8 cellular contexts compared by ENCODE assay signal in genomic region chr19:17719730-17720486, GRCh38. TPM values are rescaled to one million over a fixed set of nuclear protein-coding genes. Genes with fewer than 3 reads are reported as not detected.
DNase-seq lines count a peak whose midpoint lies in the region; ATAC-seq, FAIRE-seq and TF ChIP-seq lines count a peak whose summit lies in the region.

No MANE protein-coding gene starts in this region.

- no peak for TF ChIP-seq EP300 in GM12878 (IDR thresholded peaks at IDR 0.05; ENCODE audit: borderline replicate concordance in 1 of 2, control insufficient read depth in 1 of 2, low read depth in 2 of 2, low read length in 2 of 2)

- H3K4me3 ChIP-seq in CD8-positive, alpha-beta memory T cell (ENCODE audit: low read length), result peak overlapping the region; percentile 83
- H3K4me3 ChIP-seq in HAP-1 (peak overlapping the region; percentile 79), GM12878 (peak overlapping the region; percentile 99), right lobe of liver (peak overlapping the region; percentile 78 to 89 (median 86))

- H3K36me3 Mint-ChIP-seq in CD8-positive, alpha-beta memory T cell, result peaks cover 0 to 37% (median 5%) of the 10 kb centered on the region in 3 donors
- peaks cover 26% of the 10 kb centered on the region for H3K36me3 Mint-ChIP-seq in stimulated activated memory B cell treated with anti-CD40 and anti-IgM and Interleukin-4, amounts not matched to agents 10 μg/mL and 1 μg/mL and 100 μg/mL, for 72 hours

- H2AFZ ChIP-seq in GM12878 (ENCODE audit: control insufficient read depth, low read depth, low read length), result no peak overlapping the region

- H3K4me1 Mint-ChIP-seq in CD8-positive, alpha-beta memory T cell, result peaks cover 30 to 49% (median 31%) of the 10 kb centered on the region in 3 donors
- peaks cover 47% of the 10 kb centered on the region for H3K4me1 Mint-ChIP-seq in stimulated activated memory B cell treated with anti-CD40 and anti-IgM and Interleukin-4, amounts not matched to agents 10 μg/mL and 1 μg/mL and 100 μg/mL, for 72 hours

- H3K27me3 ChIP-seq in CD8-positive, alpha-beta memory T cell (ENCODE audit: insufficient read depth, low read length, poor library complexity, severe bottlenecking), result no peaks in the 10 kb centered on the region
- peaks cover 2% of the 10 kb centered on the region; the same call in 1 of the 2 replicates for H3K27me3 ChIP-seq in HAP-1 (ENCODE audit: low read depth)
- H3K27me3 ChIP-seq in GM12878 (replicated peaks in 1 of 2; ENCODE audit: control insufficient read depth in 2 of 2, insufficient read depth in 2 of 2, low read length in 1 of 2), result no peaks in the 10 kb centered on the region
- no peaks in the 10 kb centered on the region for H3K27me3 ChIP-seq in right lobe of liver

- H3K9me3 Mint-ChIP-seq in CD8-positive, alpha-beta memory T cell, result no peaks in the 10 kb centered on the region
- no peaks in the 10 kb centered on the region for H3K9me3 Mint-ChIP-seq in stimulated activated memory B cell treated with anti-CD40 and anti-IgM and Interleukin-4, amounts not matched to agents 10 μg/mL and 1 μg/mL and 100 μg/mL, for 72 hours

- H3K9me3 ChIP-seq in CD8-positive, alpha-beta memory T cell (ENCODE audit: low read length), result no peaks in the 10 kb centered on the region
- 0 out of 2 replicates have a peak, but pooled peaks cover 2% of the 10 kb centered on the region for H3K9me3 ChIP-seq in HAP-1
- no peaks in the 10 kb centered on the region for H3K9me3 ChIP-seq in GM12878 (replicated peaks; ENCODE audit: control insufficient read depth, insufficient read depth, low read length)
- no peaks in the 10 kb centered on the region for H3K9me3 ChIP-seq in right lobe of liver

- peaks cover 0 to 2% of the 10 kb centered on the region in 2 donors for H3K27me3 Mint-ChIP-seq in CD8-positive, alpha-beta memory T cell
- H3K27me3 Mint-ChIP-seq in stimulated activated memory B cell treated with anti-CD40 and anti-IgM and Interleukin-4, amounts not matched to agents 10 μg/mL and 1 μg/mL and 100 μg/mL, for 72 hours, result no peaks in the 10 kb centered on the region

- H3K4me2 ChIP-seq in GM12878 (ENCODE audit: control insufficient read depth, insufficient read depth), result peak overlapping the region; percentile 87

- peak in 4 of 5 donors; percentile 4 to 57 (median 12) for DNase-seq in CD8-positive, alpha-beta memory T cell
- DNase-seq in HAP-1 (ENCODE audit: low spot score in 2 of 2), result no peak
- DNase-seq in RKO (ENCODE audit: low spot score), result peak; percentile 14
- no peak for DNase-seq in GM12878 (ENCODE audit: low read depth, low spot score)
- peak in 1 of 3 donors; percentile 33 for DNase-seq in right lobe of liver

- in situ Hi-C loops in HAP-1 (cut with MboI; ENCODE audit: low sequenced_read_pairs) (no loop called here), GM12878 (cut with MboI) (no loop called here)

- RAD21 ChIA-PET in GM12878 (lab: Charles Lee; ENCODE audit: unreplicated experiment), result interaction anchor here (0.7 to 2.3 kb wide), 11 partner anchors 19 to 213 kb away, joined by 3 to 21 read pairs (median 4); partner anchors contain the start of genes CCDC124 and FCHO1

- H4K20me1 ChIP-seq in GM12878 (ENCODE audit: control insufficient read depth, insufficient read depth), result no peaks in the 10 kb centered on the region

- H3K79me2 ChIP-seq in GM12878 (ENCODE audit: control insufficient read depth, insufficient read depth, low read length), result peaks cover 23% of the 10 kb centered on the region

- peaks cover 3% of the 10 kb centered on the region for H3K36me3 ChIP-seq in CD8-positive, alpha-beta memory T cell (ENCODE audit: insufficient read depth, low read length)
- H3K36me3 ChIP-seq in HAP-1 (replicated peaks) (peaks cover 19% of the 10 kb centered on the region), GM12878 (ENCODE audit: control insufficient read depth in 2 of 2, insufficient read depth in 2 of 2, low read length in 1 of 2) (peaks cover 7% of the 10 kb centered on the region in 2 experiments; a peak in 3 of 4 replicates), right lobe of liver (peaks cover 0 to 8% (median 0%) of the 10 kb centered on the region in 4 donors)

- peak overlapping the region; percentile 77 for H3K9ac ChIP-seq in GM12878 (ENCODE audit: control insufficient read depth, insufficient read depth, low read length)

- TF ChIP-seq POLR2A in GM12878 (IDR thresholded peaks at IDR 0.05; ENCODE audit: low read depth, low read length), result no peak; the same call in 1 of the 2 replicates
- no peak for TF ChIP-seq POLR2A in right lobe of liver (IDR thresholded peaks at IDR 0.05)

- H3K27ac ChIP-seq in CD8-positive, alpha-beta memory T cell (ENCODE audit: low read depth, low read length), result peak overlapping the region; percentile 47
- H3K27ac ChIP-seq in GM12878 (ENCODE audit: control insufficient read depth, insufficient read depth), result peak overlapping the region; percentile 26; the same call in 1 of the 2 replicates
- H3K27ac ChIP-seq in right lobe of liver, result peak overlapping the region; percentile 15 to 66 (median 62)

- FAIRE-seq in GM12878 (lab: Jason Lieb, UNC), result no peak

- intact Hi-C loops in GM12878 (cut with micrococcal nuclease; ENCODE audit: unreplicated experiment) (loop anchor here (5.0 kb wide), 1 partner anchor 32 kb away; the partner anchor contains the start of gene FCHO1), right lobe of liver (cut with DNase I) (loop anchor here in 1 of 2 donors (10.0 kb wide), 1 partner anchor 55 kb away; no protein-coding TSS in a partner anchor)

- BruUV-seq in GM12878 (replicated peaks; lab: Mats Ljungman, UMichigan), result no TSS peak

- CTCF ChIA-PET in CD8-positive, alpha-beta memory T cell (lab: Charles Lee), result interaction anchor here (0.7 to 1.7 kb wide), 5 partner anchors 55 to 218 kb away, joined by 3 to 6 read pairs (median 3); partner anchors contain the start of genes CCDC124 and RPL18A
- CTCF ChIA-PET in GM12878 (lab: Yijun Ruan, JAX), result interaction anchor here (0.5 to 4.0 kb wide), 14 partner anchors 9 to 135 kb away, joined by 3 to 23 read pairs (median 4); no protein-coding TSS in a partner anchor

- peak overlapping the region; percentile 83 to 94 (median 89) for H3K4me3 Mint-ChIP-seq in CD8-positive, alpha-beta memory T cell
- peak overlapping the region; percentile 82 for H3K4me3 Mint-ChIP-seq in stimulated activated memory B cell treated with anti-CD40 and anti-IgM and Interleukin-4, amounts not matched to agents 10 μg/mL and 1 μg/mL and 100 μg/mL, for 72 hours

- TF ChIP-seq CTCF in GM12878 (IDR thresholded peaks at IDR 0.05 in 2 of 3, conservative IDR thresholded peaks at IDR 0.05 in 1 of 3; ENCODE audit: control insufficient read depth in 2 of 3, extremely low read depth in 1 of 3, insufficient read depth in 1 of 3, low read depth in 3 of 3, low read length in 3 of 3) (no peak), right lobe of liver (IDR thresholded peaks at IDR 0.05) (no peak)

- under 1% methylated on average over 25 of the region's 39 CpGs for WGBS in GM12878 (ENCODE audit: insufficient coverage, insufficient replicate concordance, low lambda C conversion rate, missing lambda C conversion rate)
- WGBS in right lobe of liver (ENCODE audit: insufficient coverage, low coverage, low lambda C conversion rate, missing lambda C conversion rate), result 6% methylated on average over 5 of the region's 39 CpGs

- H3K27ac Mint-ChIP-seq in CD8-positive, alpha-beta memory T cell, result peak overlapping the region; percentile 64 to 98 (median 86)
- peak overlapping the region; percentile 81 for H3K27ac Mint-ChIP-seq in stimulated activated memory B cell treated with anti-CD40 and anti-IgM and Interleukin-4, amounts not matched to agents 10 μg/mL and 1 μg/mL and 100 μg/mL, for 72 hours

- no peak for TF ChIP-seq RAD21 in GM12878 (IDR thresholded peaks at IDR 0.05; ENCODE audit: insufficient read depth, low read depth, low read length)

- POLR2A ChIA-PET in CD8-positive, alpha-beta memory T cell (lab: Charles Lee), result interaction anchor here (0.6 to 1.6 kb wide), 8 partner anchors 18 to 139 kb away, joined by 3 to 13 read pairs (median 4); partner anchors contain the start of genes FCHO1 and JAK3
- POLR2A ChIA-PET in GM12878 (lab: Charles Lee), result interaction anchor here (1.3 to 3.7 kb wide), 7 partner anchors 13 to 47 kb away, joined by 3 to 21 read pairs (median 7); partner anchors contain the start of gene FCHO1

- peak; percentile 22 for ATAC-seq in GM12878
- ATAC-seq in right lobe of liver, result peak in 3 of 4 donors; percentile 2 to 10 (median 5)
- peak; percentile 72 for ATAC-seq in stimulated activated memory B cell treated with anti-CD40 and anti-IgM and Interleukin-4, amounts not matched to agents 10 μg/mL and 1 μg/mL and 100 μg/mL, for 72 hours
- ATAC-seq in GM19351 (IDR thresholded peaks at IDR 0.05; ENCODE audit: unreplicated experiment), result no peak
- ATAC-seq in GM18873 (IDR thresholded peaks at IDR 0.05; ENCODE audit: low FRiP score, unreplicated experiment), result no peak

- peaks cover 32% of the 10 kb centered on the region for H3K4me1 ChIP-seq in CD8-positive, alpha-beta memory T cell (ENCODE audit: insufficient read depth, low read length)
- H3K4me1 ChIP-seq in HAP-1 (peaks cover 9% of the 10 kb centered on the region), GM12878 (ENCODE audit: control insufficient read depth, insufficient read depth, low read length) (peaks cover 27% of the 10 kb centered on the region), right lobe of liver (peaks cover 0 to 18% (median 5%) of the 10 kb centered on the region in 4 donors)

- SMC1A ChIA-PET in GM12878 (lab: Charles Lee; ENCODE audit: uncharacterized antibody, unreplicated experiment), result interaction anchor here (0.7 to 7.6 kb wide), 14 partner anchors 10 to 136 kb away, joined by 3 to 91 read pairs (median 6); partner anchors contain the start of gene FCHO1

RNA-seq across cellular contexts. Expression of gene MAP1S, which starts 0.6 kb away (rescaled TPM):
- 10 to 100 TPM; 66.1 to 72.3 TPM for total RNA-seq in CD8-positive, alpha-beta memory T cell
- 43.0 TPM for polyA plus RNA-seq in CD8-positive, alpha-beta memory T cell
- total RNA-seq in GM12878 (2013; cell fraction: nucleolus; rRNA removed), result 18.5 and 19.7 TPM in 2 replicates
- total RNA-seq in GM12878 (2014; rRNA removed) (13.8 and 14.6 TPM in 2 replicates), GM12878 (2014; rRNA removed; fragmentation: Illumina TruSeq; extraction: Trizol) (6.4 and 6.6 TPM in 2 replicates), GM12878 (2021) (63.9 and 65.3 TPM in 2 replicates), right lobe of liver (10 to 100 TPM; 11.1 to 31.3 (median 14.9) TPM)
- polyA plus RNA-seq in GM12878 (2011; ENCODE audit: low read depth), result 14.1 TPM
- polyA plus RNA-seq in GM12878 (2011; rRNA removed) (1.9 and 6.6 TPM in 2 replicates), GM12878 (2014; fragmentation: Illumina TruSeq; extraction: Trizol) (2.9 and 16.8 TPM in 2 replicates), GM12878 (2014; fragmentation: Nextera tagmentation; extraction: Ambion mirVana) (1 to 10 TPM; 2.1 to 3.4 TPM), GM12878 (2014; rRNA removed) (15.5 and 22.2 TPM in 2 replicates), GM12878 (2016; fragmentation: Nextera tagmentation; extraction: Ambion mirVana) (10 to 100 TPM; 26.5 to 31.8 TPM)
- polyA plus RNA-seq in GM12878 (2011; cell fraction: cytosol; rRNA removed), result 17.1 and 17.3 TPM in 2 replicates
- polyA plus RNA-seq in GM12878 (2011; cell fraction: nucleus; rRNA removed), result 26.6 and 44.9 TPM in 2 replicates
- polyA plus RNA-seq in GM12878 (2012), result 60.1 and 64.9 TPM in 2 replicates
- 34.7 and 45.5 TPM in 2 replicates for polyA minus RNA-seq in GM12878 (2011; rRNA and poly(A)+ RNA removed)
- polyA minus RNA-seq in GM12878 (2011; cell fraction: cytosol; rRNA and poly(A)+ RNA removed), result 41.9 and 52.7 TPM in 2 replicates
- polyA minus RNA-seq in GM12878 (2011; cell fraction: nucleus; rRNA and poly(A)+ RNA removed), result 9.9 and 19.7 TPM in 2 replicates

RNA-seq across cellular contexts. Expression of gene FCHO1, which starts 31.4 kb away (rescaled TPM):
- total RNA-seq in CD8-positive, alpha-beta memory T cell, result 10 to 100 TPM; 37.7 to 38.7 TPM
- 23.0 TPM for polyA plus RNA-seq in CD8-positive, alpha-beta memory T cell
- total RNA-seq in GM12878 (2013; cell fraction: nucleolus; rRNA removed), result 133 and 141 TPM in 2 replicates
- 24.3 and 25.2 TPM in 2 replicates for total RNA-seq in GM12878 (2014; rRNA removed)
- total RNA-seq in GM12878 (2014; rRNA removed; fragmentation: Illumina TruSeq; extraction: Trizol), result 12.2 and 12.5 TPM in 2 replicates
- 36.9 and 45.8 TPM in 2 replicates for total RNA-seq in GM12878 (2021)
- polyA plus RNA-seq in GM12878 (2011; ENCODE audit: low read depth), result 10.8 TPM
- polyA plus RNA-seq in GM12878 (2011; rRNA removed), result 4.3 and 7.2 TPM in 2 replicates
- 8.2 and 10.2 TPM in 2 replicates for polyA plus RNA-seq in GM12878 (2011; cell fraction: cytosol; rRNA removed)
- 57.4 and 76.4 TPM in 2 replicates for polyA plus RNA-seq in GM12878 (2011; cell fraction: nucleus; rRNA removed)
- polyA plus RNA-seq in GM12878 (2012), result 24.4 and 28.1 TPM in 2 replicates
- 6.9 and 11.7 TPM in 2 replicates for polyA plus RNA-seq in GM12878 (2014; fragmentation: Illumina TruSeq; extraction: Trizol)
- polyA plus RNA-seq in GM12878 (2014; fragmentation: Nextera tagmentation; extraction: Ambion mirVana), result under 1 TPM; 0.14 to 0.73 TPM
- polyA plus RNA-seq in GM12878 (2014; rRNA removed), result 19.2 and 22.7 TPM in 2 replicates
- 10 to 100 TPM; 24.4 to 28.4 TPM for polyA plus RNA-seq in GM12878 (2016; fragmentation: Nextera tagmentation; extraction: Ambion mirVana)
- polyA minus RNA-seq in GM12878 (2011; rRNA and poly(A)+ RNA removed), result 30.5 and 47.3 TPM in 2 replicates
- polyA minus RNA-seq in GM12878 (2011; cell fraction: cytosol; rRNA and poly(A)+ RNA removed), result 11.3 and 13.5 TPM in 2 replicates
- 62.5 and 90.0 TPM in 2 replicates for polyA minus RNA-seq in GM12878 (2011; cell fraction: nucleus; rRNA and poly(A)+ RNA removed)
- total RNA-seq in right lobe of liver, result 1 to 10 TPM in 4 of 6 experiments, under 1 TPM in 2; 0.93 to 3.6 (median 1.3) TPM

RNA-seq across cellular contexts. Expression of gene UNC13A, which starts 31.8 kb away (rescaled TPM):
- not detected for total RNA-seq in CD8-positive, alpha-beta memory T cell
- polyA plus RNA-seq in CD8-positive, alpha-beta memory T cell, result not detected
- total RNA-seq in GM12878 (2013; cell fraction: nucleolus; rRNA removed), result 0.07 and 0.35 TPM in 2 replicates
- total RNA-seq in GM12878 (2014; rRNA removed) (under 0.01 and 0.17 TPM in 2 replicates), GM12878 (2014; rRNA removed; fragmentation: Illumina TruSeq; extraction: Trizol) (0.04 and 0.05 TPM in 2 replicates), GM12878 (2021) (0.08 and 0.48 TPM in 2 replicates), right lobe of liver (under 1 TPM in 1 of 6 experiments, not detected in 5; 0.02 TPM)
- 0.08 TPM for polyA plus RNA-seq in GM12878 (2011; ENCODE audit: low read depth)
- polyA plus RNA-seq in GM12878 (2011; rRNA removed) (0.10 and 0.12 TPM in 2 replicates), GM12878 (2014; fragmentation: Illumina TruSeq; extraction: Trizol) (0.05 and 0.18 TPM in 2 replicates), GM12878 (2014; fragmentation: Nextera tagmentation; extraction: Ambion mirVana) (under 1 TPM in 1 of 2 experiments, not detected in 1; under 0.01 TPM), GM12878 (2014; rRNA removed) (0.09 and 0.13 TPM in 2 replicates), GM12878 (2016; fragmentation: Nextera tagmentation; extraction: Ambion mirVana) (under 1 TPM; 0.16 to 0.23 TPM)
- polyA plus RNA-seq in GM12878 (2011; cell fraction: cytosol; rRNA removed), result 0.08 and 0.10 TPM in 2 replicates
- polyA plus RNA-seq in GM12878 (2011; cell fraction: nucleus; rRNA removed), result 0.31 and 0.79 TPM in 2 replicates
- 0.22 and 0.24 TPM in 2 replicates for polyA plus RNA-seq in GM12878 (2012)
- 0.07 and 0.10 TPM in 2 replicates for polyA minus RNA-seq in GM12878 (2011; rRNA and poly(A)+ RNA removed)
- not detected in 2 replicates for polyA minus RNA-seq in GM12878 (2011; cell fraction: cytosol; rRNA and poly(A)+ RNA removed)
- polyA minus RNA-seq in GM12878 (2011; cell fraction: nucleus; rRNA and poly(A)+ RNA removed), result 0.29 and 0.36 TPM in 2 replicates

Comparison
In these comparisons a context has a peak if more than half of its experiments do, and no peak if none do; other contexts are left out.
1. DNase-seq: peak in CD8-positive, alpha-beta memory T cell (4 of 5) and RKO (single experiment); none in HAP-1 (0 of 2) and GM12878 (single experiment).
2. ATAC-seq: peak in GM12878 (single experiment), right lobe of liver (3 of 4) and stimulated activated memory B cell treated with anti-CD40 and anti-IgM and Interleukin-4, amounts not matched to agents 10 μg/mL and 1 μg/mL and 100 μg/mL, for 72 hours (single experiment); none in GM19351 (single experiment) and GM18873 (single experiment).
3. Peak in every context shown above with its lines, with median percentiles within 50 percentile points of each other: H3K27ac ChIP-seq and H3K4me3 ChIP-seq.